8 cellular contexts compared by ENCODE assay signal in genomic region chr17:40341808-40342574, GRCh38. TPM values are rescaled to one million over a fixed set of nuclear protein-coding genes. Genes with fewer than 3 reads are reported as not detected.
DNase-seq lines count a peak whose midpoint lies in the region; ATAC-seq and TF ChIP-seq lines count a peak whose summit lies in the region.

No MANE protein-coding gene starts in this region.

- peaks cover 76% of the 10 kb centered on the region for H3K4me1 Mint-ChIP-seq in activated T-cell treated with anti-CD3 and anti-CD28 coated beads, Interleukin-2, amount 50 U/mL, for 72 hours (ENCODE audit: low read depth)
- peaks cover 46% of the 10 kb centered on the region for H3K4me1 Mint-ChIP-seq in neural progenitor cell

- H3K4me3 Mint-ChIP-seq in activated T-cell treated with anti-CD3 and anti-CD28 coated beads, Interleukin-2, amount 50 U/mL, for 72 hours: peak overlapping the region; percentile 80
- peak overlapping the region; percentile 85 for H3K4me3 Mint-ChIP-seq in neural progenitor cell

- H2AFZ ChIP-seq in Karpas-422 (ENCODE audit: low read length) (no peak overlapping the region; the same call in 1 of the 2 replicates), neural progenitor cell (replicated peaks) (no peak overlapping the region)

- peak overlapping the region; percentile 76 for H3K9ac ChIP-seq in Karpas-422 (ENCODE audit: low read length)
- H3K9ac ChIP-seq in neural progenitor cell: no peak overlapping the region

- H3K4me2 ChIP-seq in Karpas-422 (ENCODE audit: low read depth, low read length, poor library complexity, severe bottlenecking) (peak overlapping the region; percentile 87), neural progenitor cell (peak overlapping the region; percentile 98)

- peak overlapping the region; percentile 66; the same call in 1 of the 2 replicates for H3K27ac ChIP-seq in Karpas-422 (ENCODE audit: low read length)
- no peak overlapping the region for H3K27ac ChIP-seq in neural progenitor cell

- H3F3A ChIP-seq in neural progenitor cell (ENCODE audit: low read depth): peaks cover 42% of the 10 kb centered on the region

- H3K79me2 ChIP-seq in Karpas-422 (ENCODE audit: low read length): peaks cover 7% of the 10 kb centered on the region; the same call in 1 of the 2 replicates
- no peaks in the 10 kb centered on the region for H3K79me2 ChIP-seq in neural progenitor cell (ENCODE audit: low read depth)

- peak; percentile 37 for DNase-seq in COR-L47 (lab: John Stamatoyannopoulos, UW)
- DNase-seq in Karpas-422: peak; percentile 57
- peak in 1 of 2 donors; percentile 35 for DNase-seq in activated T-cell treated with anti-CD3 and anti-CD28 coated beads, Interleukin-2, amount 50 U/mL, for 72 hours
- DNase-seq in germinal center (ENCODE audit: low spot score): peak; percentile 47
- DNase-seq in neural progenitor cell (ENCODE audit: low spot score): peak; percentile 84
- DNase-seq in stimulated activated CD4-positive, alpha-beta T cell treated with anti-CD3 and anti-CD28 coated beads, Interleukin-12 subunit alpha, Interleukin-12 subunit beta, amount 100 ng/mL, for 4 hours: no peak

- peaks cover 0 to 5% of the 10 kb centered on the region in 2 donors for H3K36me3 Mint-ChIP-seq in activated T-cell treated with anti-CD3 and anti-CD28 coated beads, Interleukin-2, amount 50 U/mL, for 72 hours (ENCODE audit: insufficient read depth in 2 of 2)
- H3K36me3 Mint-ChIP-seq in neural progenitor cell: no peaks in the 10 kb centered on the region

- no peaks in the 10 kb centered on the region for H3K27me3 Mint-ChIP-seq in activated T-cell treated with anti-CD3 and anti-CD28 coated beads, Interleukin-2, amount 50 U/mL, for 72 hours (ENCODE audit: low read depth)
- H3K27me3 Mint-ChIP-seq in neural progenitor cell (ENCODE audit: insufficient read depth, low read depth): peaks cover 9% of the 10 kb centered on the region

- H3K4me1 ChIP-seq in Karpas-422 (ENCODE audit: low read length): peaks cover 60% of the 10 kb centered on the region
- peaks cover 58% of the 10 kb centered on the region for H3K4me1 ChIP-seq in neural progenitor cell

- TF ChIP-seq CTCF in neural progenitor cell (IDR thresholded peaks at IDR 0.05): no peak

- H3K36me3 ChIP-seq in Karpas-422 (ENCODE audit: insufficient read depth, low read length) (no peaks in the 10 kb centered on the region), neural progenitor cell (no peaks in the 10 kb centered on the region)

- no peaks in the 10 kb centered on the region for H3K27me3 ChIP-seq in Karpas-422 (ENCODE audit: low read length)
- H3K27me3 ChIP-seq in neural progenitor cell: peaks cover 91% of the 10 kb centered on the region

- H3K4me3 ChIP-seq in Karpas-422 (ENCODE audit: low read length): peak overlapping the region; percentile 86
- peak overlapping the region; percentile 64 for H3K4me3 ChIP-seq in neural progenitor cell

- H3K9me3 ChIP-seq in Karpas-422 (ENCODE audit: low read length): no peaks in the 10 kb centered on the region
- H3K9me3 ChIP-seq in neural progenitor cell (ENCODE audit: low read depth): no peaks in the 10 kb centered on the region

- no peaks in the 10 kb centered on the region for H3K9me2 ChIP-seq in Karpas-422 (replicated peaks; ENCODE audit: insufficient read depth, low read length)

- H3K27ac Mint-ChIP-seq in activated T-cell treated with anti-CD3 and anti-CD28 coated beads, Interleukin-2, amount 50 U/mL, for 72 hours: no peak overlapping the region
- no peak overlapping the region for H3K27ac Mint-ChIP-seq in neural progenitor cell

- no peaks in the 10 kb centered on the region for H3K9me3 Mint-ChIP-seq in activated T-cell treated with anti-CD3 and anti-CD28 coated beads, Interleukin-2, amount 50 U/mL, for 72 hours
- H3K9me3 Mint-ChIP-seq in neural progenitor cell: no peaks in the 10 kb centered on the region

- H4K20me1 ChIP-seq in Karpas-422 (ENCODE audit: insufficient read depth, low read depth, low read length): peaks cover 25% of the 10 kb centered on the region; the same call in 1 of the 2 replicates
- H4K20me1 ChIP-seq in neural progenitor cell (ENCODE audit: low read depth): peaks cover 90% of the 10 kb centered on the region

- ATAC-seq in activated T-cell treated with anti-CD3 and anti-CD28 coated beads, Interleukin-2, amount 50 U/mL, for 72 hours (replicated peaks in 1 of 2): no peak
- ATAC-seq in HG02938 (IDR thresholded peaks at IDR 0.05; ENCODE audit: unreplicated experiment) (no peak), GM21619 (IDR thresholded peaks at IDR 0.05; ENCODE audit: unreplicated experiment) (no peak)

RNA-seq across cellular contexts. Expression of gene GJD3, which starts 22.5 kb away (rescaled TPM):
- total RNA-seq in Karpas-422 (2014; rRNA removed; shearing (Covaris generic); ENCODE audit: low replicate concordance): not detected in 2 replicates
- not detected for total RNA-seq in activated T-cell treated with anti-CD3 and anti-CD28 coated beads, Interleukin-2, amount 50 U/mL, for 72 hours
- total RNA-seq in neural progenitor cell (ENCODE audit: low replicate concordance): not detected in 2 replicates

RNA-seq across cellular contexts. Expression of gene RARA, which starts 33.0 kb away (rescaled TPM):
- total RNA-seq in Karpas-422 (2014; rRNA removed; shearing (Covaris generic); ENCODE audit: low replicate concordance): 21.8 and 22.3 TPM in 2 replicates
- 10 to 100 TPM; 33.4 to 45.2 TPM for total RNA-seq in activated T-cell treated with anti-CD3 and anti-CD28 coated beads, Interleukin-2, amount 50 U/mL, for 72 hours
- 9.0 and 9.4 TPM in 2 replicates for total RNA-seq in neural progenitor cell (ENCODE audit: low replicate concordance)

RNA-seq across cellular contexts. Expression of gene CDC6, which starts 54.3 kb away (rescaled TPM):
- total RNA-seq in Karpas-422 (2014; rRNA removed; shearing (Covaris generic); ENCODE audit: low replicate concordance): 14.6 and 16.4 TPM in 2 replicates
- total RNA-seq in activated T-cell treated with anti-CD3 and anti-CD28 coated beads, Interleukin-2, amount 50 U/mL, for 72 hours: 10 to 100 TPM; 86.2 to 92.6 TPM
- total RNA-seq in neural progenitor cell (ENCODE audit: low replicate concordance): 54.6 and 65.3 TPM in 2 replicates
